ENCODE assay signal across 7 cellular contexts in genomic region chr18:76967299-76967698, GRCh38.
DNase-seq lines count a peak whose midpoint lies in the region; ATAC-seq, FAIRE-seq and TF ChIP-seq lines count a peak whose summit lies in the region.
"Not testable (repeated sequence)": the region's sequence is repeated elsewhere in the genome, so short reads cannot be mapped to it uniquely, and the experiment has no call there.

No MANE protein-coding gene starts in this region.

- POLR2A ChIA-PET in HepG2 (lab: Yijun Ruan, JAX) = not testable (repeated sequence)

- H3K36me3 ChIP-seq in NT2/D1 (ENCODE audit: insufficient read depth, insufficient read length, low read length); bronchial epithelial cell (ENCODE audit: control insufficient read depth, insufficient read depth, low read length); iPS DF 6.9 (ENCODE audit: control insufficient read depth, insufficient read depth, low read length); HepG2 (replicated peaks in 1 of 2; ENCODE audit: control insufficient read depth in 1 of 2, insufficient read depth in 2 of 2, low read length in 2 of 2): not testable (repeated sequence)

- not testable (repeated sequence) for H3K4me2 ChIP-seq in HepG2 (ENCODE audit: low read depth, low read length)

- intact Hi-C loops in HepG2 (cut with micrococcal nuclease; ENCODE audit: unreplicated experiment) = not testable (repeated sequence)

- not testable (repeated sequence) for TF ChIP-seq POLR2A in GM12892 (IDR thresholded peaks at IDR 0.05; ENCODE audit: low read depth, low read length); HepG2 (IDR thresholded peaks at IDR 0.05; ENCODE audit: insufficient read depth in 1 of 2, low read depth in 2 of 2, low read length in 2 of 2)

- not testable (repeated sequence) for H3K9me3 ChIP-seq in NT2/D1 (ENCODE audit: insufficient read depth, low read length); iPS DF 6.9 (ENCODE audit: control insufficient read depth, insufficient read depth, low read length); HepG2 (ENCODE audit: low read length)

- H3K79me2 ChIP-seq in HepG2 (ENCODE audit: insufficient read depth, low read length) = not testable (repeated sequence)

- not testable (repeated sequence) for ATAC-seq in HepG2

- H2AFZ ChIP-seq in HepG2 (ENCODE audit: low read length) = not testable (repeated sequence)

- in situ Hi-C loops in HepG2 (cut with HindIII; ENCODE audit: extremely low pct_ligation_motif_present, low pct_unique_long_range_greater_than_20kb) = not testable (repeated sequence)

- CTCF ChIA-PET in HepG2 (lab: Yijun Ruan, JAX; ENCODE audit: low intra/inter-chr PET ratio, low total read pairs) = not testable (repeated sequence)

- BruUV-seq in HepG2 (replicated peaks; lab: Mats Ljungman, UMichigan) = not testable (repeated sequence)

- not testable (repeated sequence) for TF ChIP-seq CTCF in bronchial epithelial cell (IDR thresholded peaks at IDR 0.05; ENCODE audit: insufficient read depth, low read length, severe bottlenecking); HepG2 (CRISPR knock-in tag; IDR thresholded peaks at IDR 0.05)

- H4K20me1 ChIP-seq in HepG2 (ENCODE audit: insufficient read depth, low read length) = not testable (repeated sequence)

- not testable (repeated sequence) for H3K27me3 ChIP-seq in NT2/D1 (ENCODE audit: insufficient read depth, insufficient read length); bronchial epithelial cell (ENCODE audit: control insufficient read depth, insufficient read depth, low read length); iPS DF 6.9 (ENCODE audit: control insufficient read depth, insufficient read depth, low read length); HepG2 (ENCODE audit: control insufficient read depth in 1 of 2, insufficient read depth in 2 of 2, low read length in 2 of 2)

- not testable (repeated sequence) for H3K4me3 ChIP-seq in NT2/D1 (ENCODE audit: insufficient read length, low read depth); bronchial epithelial cell (ENCODE audit: low read depth, low read length); iPS DF 6.9 (ENCODE audit: low read length); HepG2 (replicated peaks in 1 of 3; ENCODE audit: insufficient read depth in 1 of 3, low read depth in 2 of 3, low read length in 3 of 3)

- H3K9ac ChIP-seq in NT2/D1 (ENCODE audit: insufficient read length, low read depth) = peak overlapping the region; percentile 13
- H3K9ac ChIP-seq in HepG2 (ENCODE audit: insufficient read depth, low read depth, low read length) = not testable (repeated sequence)

- DNase-seq in GM12892 (ENCODE audit: insufficient read length); HTR-8/SVneo (ENCODE audit: insufficient read length, low spot score); NT2/D1 (ENCODE audit: low read depth, low spot score); bronchial epithelial cell (ENCODE audit: low read depth); iPS DF 6.9 (ENCODE audit: low read depth, low spot score); HepG2 (ENCODE audit: low spot score); urothelium cell line (ENCODE audit: low spot score): not testable (repeated sequence)

- TF ChIP-seq EP300 in HepG2 (IDR thresholded peaks at IDR 0.05; ENCODE audit: low read depth in 2 of 2, low read length in 2 of 2); HepG2 (CRISPR knock-in tag; IDR thresholded peaks at IDR 0.05; ENCODE audit: borderline replicate concordance): not testable (repeated sequence)

- FAIRE-seq in GM12892 (lab: Jason Lieb, UNC) (peak; percentile 100), HTR-8/SVneo (lab: Jason Lieb, UNC) (peak; percentile 97), bronchial epithelial cell (lab: Jason Lieb, UNC) (peak; percentile 100), HepG2 (lab: Jason Lieb, UNC) (peak; percentile 99), urothelium cell line (lab: Jason Lieb, UNC) (peak; percentile 95)

- H3K4me1 ChIP-seq in NT2/D1 (ENCODE audit: insufficient read depth, insufficient read length); iPS DF 6.9 (ENCODE audit: control insufficient read depth, insufficient read depth, low read length); HepG2 (ENCODE audit: insufficient read depth, low read length): not testable (repeated sequence)

- peak overlapping the region; percentile 78 for H3K27ac ChIP-seq in iPS DF 6.9 (ENCODE audit: low read length)
- not testable (repeated sequence) for H3K27ac ChIP-seq in HepG2 (ENCODE audit: extremely low read length, insufficient read depth, low read length)

- TF ChIP-seq RAD21 in HepG2 (CRISPR knock-in tag; IDR thresholded peaks at IDR 0.05) = not testable (repeated sequence)
